Comparison of ENCODE assay signal across 16 cellular contexts in genomic region chr5:148839960-148840359, GRCh38. TPM values are rescaled to one million over a fixed set of nuclear protein-coding genes. Genes with fewer than 3 reads are reported as not detected.
DNase-seq lines count a peak whose midpoint lies in the region; ATAC-seq, FAIRE-seq and TF ChIP-seq lines count a peak whose summit lies in the region.
"Had no signal": no experiment of that assay in that cellular context is flagged by ENCODE, and none has a peak within 500 bp of the region (broad histone marks: within the 10 kb centered on the region; RNA-seq: fewer than 3 reads in every experiment).

No MANE protein-coding gene starts in this region.

- H3K79me2 ChIP-seq in GM12878 (ENCODE audit: control insufficient read depth, insufficient read depth, low read length): no peaks in the 10 kb centered on the region

- H3K27ac Mint-ChIP-seq in CD8-positive, alpha-beta memory T cell: peak overlapping the region; percentile 39 to 97 (median 85)
- H3K27ac Mint-ChIP-seq: nephron had no signal

- H2AFZ ChIP-seq in GM12878 (ENCODE audit: control insufficient read depth, low read depth, low read length): no peak overlapping the region

- no peak for FAIRE-seq in GM12878 (lab: Jason Lieb, UNC)
- FAIRE-seq: H1 had no signal

- POLR2A ChIA-PET in CD8-positive, alpha-beta memory T cell (lab: Charles Lee): no interaction called here
- POLR2A ChIA-PET in GM12878 (lab: Charles Lee): no interaction called here

- H3K4me3 Mint-ChIP-seq in CD8-positive, alpha-beta memory T cell: peak overlapping the region; percentile 3 to 84 (median 27)
- H3K4me3 Mint-ChIP-seq: nephron had no signal

- H3K4me1 ChIP-seq in CD8-positive, alpha-beta memory T cell (ENCODE audit: insufficient read depth, low read length): peaks cover 56% of the 10 kb centered on the region
- peaks cover under 1% of the 10 kb centered on the region; the same call in 1 of the 2 replicates for H3K4me1 ChIP-seq in GM12878 (ENCODE audit: control insufficient read depth, insufficient read depth, low read length)
- H3K4me1 ChIP-seq: SJCRH30, thyroid gland had no signal

- ATAC-seq in GM19468 (IDR thresholded peaks at IDR 0.05; ENCODE audit: extremely low read depth, unreplicated experiment): peak; percentile 48
- ATAC-seq in HG03108 (IDR thresholded peaks at IDR 0.05; ENCODE audit: unreplicated experiment): peak; percentile 74
- peak; percentile 61 for ATAC-seq in GM12878

- no peak for TF ChIP-seq EP300 in GM12878 (IDR thresholded peaks at IDR 0.05; ENCODE audit: borderline replicate concordance in 1 of 2, control insufficient read depth in 1 of 2, low read depth in 2 of 2, low read length in 2 of 2)

- no peak overlapping the region for H3K4me3 ChIP-seq in CD8-positive, alpha-beta memory T cell (ENCODE audit: low read length)
- H3K4me3 ChIP-seq in GM12878 (no peak overlapping the region), dorsolateral prefrontal cortex (no peak overlapping the region)
- H3K4me3 ChIP-seq: lower lobe of right lung, MG63, SJCRH30, thyroid gland had no signal

- no peak overlapping the region for H3K9ac ChIP-seq in GM12878 (ENCODE audit: control insufficient read depth, insufficient read depth, low read length)

- in situ Hi-C loops in GM12878 (cut with MboI): no loop called here

- no peak for TF ChIP-seq RAD21 in GM12878 (IDR thresholded peaks at IDR 0.05; ENCODE audit: insufficient read depth, low read depth, low read length)

- BruUV-seq in GM12878 (replicated peaks; lab: Mats Ljungman, UMichigan): no TSS peak

- RAD21 ChIA-PET in GM12878 (lab: Charles Lee; ENCODE audit: unreplicated experiment): no interaction called here

- 15% methylated on average over 4 of the region's 4 CpGs for WGBS in GM12878 (ENCODE audit: insufficient coverage, insufficient replicate concordance, low lambda C conversion rate, missing lambda C conversion rate)

- no peaks in the 10 kb centered on the region for H3K27me3 ChIP-seq in CD8-positive, alpha-beta memory T cell (ENCODE audit: insufficient read depth, low read length, poor library complexity, severe bottlenecking)
- H3K27me3 ChIP-seq in GM12878 (replicated peaks in 1 of 2; ENCODE audit: control insufficient read depth in 2 of 2, insufficient read depth in 2 of 2, low read length in 1 of 2) (no peaks in the 10 kb centered on the region; a peak in 2 of 4 replicates), dorsolateral prefrontal cortex (no peaks in the 10 kb centered on the region)
- H3K27me3 ChIP-seq: MG63, thyroid gland had no signal

- H3K27ac ChIP-seq in CD8-positive, alpha-beta memory T cell (ENCODE audit: low read depth, low read length): no peak overlapping the region
- H3K27ac ChIP-seq in GM12878 (ENCODE audit: control insufficient read depth, insufficient read depth) (no peak overlapping the region), dorsolateral prefrontal cortex (no peak overlapping the region)
- H3K27ac ChIP-seq: lower lobe of right lung, SJCRH30, thyroid gland had no signal

- intact Hi-C loops in GM12878 (cut with micrococcal nuclease; ENCODE audit: unreplicated experiment) (no loop called here), dorsolateral prefrontal cortex (cut with DNase I) (no loop called here)

- no peaks in the 10 kb centered on the region for H3K36me3 ChIP-seq in CD8-positive, alpha-beta memory T cell (ENCODE audit: insufficient read depth, low read length)
- no peaks in the 10 kb centered on the region for H3K36me3 ChIP-seq in GM12878 (ENCODE audit: control insufficient read depth in 2 of 2, insufficient read depth in 2 of 2, low read length in 1 of 2)
- H3K36me3 ChIP-seq: SJCRH30, thyroid gland had no signal

- no peaks in the 10 kb centered on the region for H3K9me3 Mint-ChIP-seq in CD8-positive, alpha-beta memory T cell
- H3K9me3 Mint-ChIP-seq: nephron had no signal

- TF ChIP-seq CTCF in GM12878 (IDR thresholded peaks at IDR 0.05 in 2 of 3, conservative IDR thresholded peaks at IDR 0.05 in 1 of 3; ENCODE audit: control insufficient read depth in 2 of 3, extremely low read depth in 1 of 3, insufficient read depth in 1 of 3, low read depth in 3 of 3, low read length in 3 of 3): no peak
- TF ChIP-seq CTCF in dorsolateral prefrontal cortex (IDR thresholded peaks at IDR 0.05 in 54 of 56, conservative IDR thresholded peaks at IDR 0.05 in 2 of 56; ENCODE audit: low read depth in 1 of 56, partially characterized antibody in 56 of 56): no peak

- H3K27me3 Mint-ChIP-seq in CD8-positive, alpha-beta memory T cell: no peaks in the 10 kb centered on the region

- H3K4me1 Mint-ChIP-seq in CD8-positive, alpha-beta memory T cell: peaks cover 85 to 93% (median 92%) of the 10 kb centered on the region in 3 donors
- H3K4me1 Mint-ChIP-seq: nephron had no signal

- H3K4me2 ChIP-seq in GM12878 (ENCODE audit: control insufficient read depth, insufficient read depth): no peak overlapping the region

- H3K36me3 Mint-ChIP-seq in CD8-positive, alpha-beta memory T cell: peaks cover 0 to 13% (median 7%) of the 10 kb centered on the region in 3 donors

- CTCF ChIA-PET in CD8-positive, alpha-beta memory T cell (lab: Charles Lee): interaction anchor here (0.8 to 1.7 kb wide), 4 partner anchors 8 to 118 kb away, joined by 3 to 5 read pairs (median 3); no protein-coding TSS in a partner anchor
- CTCF ChIA-PET in GM12878 (lab: Yijun Ruan, JAX): interaction anchor here (1.4 to 2.1 kb wide), 2 partner anchors 19 to 118 kb away, joined by 3 to 6 read pairs; no protein-coding TSS in a partner anchor

- TF ChIP-seq POLR2A in GM12878 (IDR thresholded peaks at IDR 0.05; ENCODE audit: low read depth, low read length): no peak

- no peaks in the 10 kb centered on the region for H4K20me1 ChIP-seq in GM12878 (ENCODE audit: control insufficient read depth, insufficient read depth)

- DNase-seq in CD8-positive, alpha-beta memory T cell: no peak
- DNase-seq in GM12878 (ENCODE audit: low read depth, low spot score): no peak
- DNase-seq in kidney glomerular epithelial cell (lab: John Stamatoyannopoulos, UW): no peak
- no peak for DNase-seq in NCI-H510A (lab: John Stamatoyannopoulos, UW)
- DNase-seq in dorsolateral prefrontal cortex: no peak
- no peak for DNase-seq in NCI-H226
- DNase-seq: activated CD8-positive, alpha-beta memory T cell treated with anti-CD3 and anti-CD28 coated beads for 24 hours; activated naive CD4-positive, alpha-beta T cell; lower lobe of right lung; MG63; SJCRH30; thyroid gland had no signal

- SMC1A ChIA-PET in GM12878 (lab: Charles Lee; ENCODE audit: uncharacterized antibody, unreplicated experiment): interaction anchor here (1.2 kb wide), 1 partner anchor 9 kb away, joined by 5 read pairs; no protein-coding TSS in a partner anchor

- no peaks in the 10 kb centered on the region for H3K9me3 ChIP-seq in CD8-positive, alpha-beta memory T cell (ENCODE audit: low read length)
- H3K9me3 ChIP-seq in GM12878 (replicated peaks; ENCODE audit: control insufficient read depth, insufficient read depth, low read length): no peaks in the 10 kb centered on the region
- H3K9me3 ChIP-seq: lower lobe of right lung, MG63, SJCRH30, thyroid gland had no signal

TF ChIP-seq in GM12878, 131 proteins besides CTCF, POLR2A, EP300 and RAD21 (continues in another document):
- TF ChIP-seq ZNF217 (IDR thresholded peaks at IDR 0.05) (no peak), SUZ12 (IDR thresholded peaks at IDR 0.05; ENCODE audit: unreplicated experiment) (no peak)
- TF ChIP-seq, protein P1, sequence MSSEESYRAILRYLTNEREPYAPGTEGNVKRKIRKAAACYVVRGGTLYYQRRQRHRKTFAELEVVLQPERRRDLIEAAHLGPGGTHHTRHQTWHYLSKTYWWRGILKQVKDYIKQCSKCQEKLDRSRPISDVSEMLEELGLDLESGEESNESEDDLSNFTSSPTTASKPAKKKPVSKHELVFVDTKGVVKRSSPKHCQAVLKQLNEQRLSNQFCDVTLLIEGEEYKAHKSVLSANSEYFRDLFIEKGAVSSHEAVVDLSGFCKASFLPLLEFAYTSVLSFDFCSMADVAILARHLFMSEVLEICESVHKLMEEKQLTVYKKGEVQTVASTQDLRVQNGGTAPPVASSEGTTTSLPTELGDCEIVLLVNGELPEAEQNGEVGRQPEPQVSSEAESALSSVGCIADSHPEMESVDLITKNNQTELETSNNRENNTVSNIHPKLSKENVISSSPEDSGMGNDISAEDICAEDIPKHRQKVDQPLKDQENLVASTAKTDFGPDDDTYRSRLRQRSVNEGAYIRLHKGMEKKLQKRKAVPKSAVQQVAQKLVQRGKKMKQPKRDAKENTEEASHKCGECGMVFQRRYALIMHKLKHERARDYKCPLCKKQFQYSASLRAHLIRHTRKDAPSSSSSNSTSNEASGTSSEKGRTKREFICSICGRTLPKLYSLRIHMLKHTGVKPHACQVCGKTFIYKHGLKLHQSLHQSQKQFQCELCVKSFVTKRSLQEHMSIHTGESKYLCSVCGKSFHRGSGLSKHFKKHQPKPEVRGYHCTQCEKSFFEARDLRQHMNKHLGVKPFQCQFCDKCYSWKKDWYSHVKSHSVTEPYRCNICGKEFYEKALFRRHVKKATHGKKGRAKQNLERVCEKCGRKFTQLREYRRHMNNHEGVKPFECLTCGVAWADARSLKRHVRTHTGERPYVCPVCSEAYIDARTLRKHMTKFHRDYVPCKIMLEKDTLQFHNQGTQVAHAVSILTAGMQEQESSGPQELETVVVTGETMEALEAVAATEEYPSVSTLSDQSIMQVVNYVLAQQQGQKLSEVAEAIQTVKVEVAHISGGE (CRISPR knock-in tag; IDR thresholded peaks at IDR 0.05): no peak

RNA-seq across cellular contexts. Expression of gene ADRB2, which starts 13.5 kb away (rescaled TPM):
- total RNA-seq in CD8-positive, alpha-beta memory T cell: 1 to 10 TPM; 1.6 to 2.1 TPM
- polyA plus RNA-seq in CD8-positive, alpha-beta memory T cell: 25.7 TPM
- total RNA-seq in GM12878 (2013; cell fraction: nucleolus; rRNA removed): 0.42 and 0.73 TPM in 2 replicates
- total RNA-seq in GM12878 (2014; rRNA removed): 0.16 and 0.34 TPM in 2 replicates
- total RNA-seq in GM12878 (2014; rRNA removed; fragmentation: Illumina TruSeq; extraction: Trizol): 0.09 and 0.18 TPM in 2 replicates
- total RNA-seq in GM12878 (2021): 0.11 and 0.18 TPM in 2 replicates
- polyA plus RNA-seq in GM12878 (2011; ENCODE audit: low read depth): not detected
- 0.06 TPM in 1 of 2 replicates, not detected in the other for polyA plus RNA-seq in GM12878 (2011; rRNA removed)
- polyA plus RNA-seq in GM12878 (2011; cell fraction: cytosol; rRNA removed): 0.06 and 0.08 TPM in 2 replicates
- 0.09 and 0.15 TPM in 2 replicates for polyA plus RNA-seq in GM12878 (2011; cell fraction: nucleus; rRNA removed)
- polyA plus RNA-seq in GM12878 (2012): 0.07 TPM in 1 of 2 replicates, not detected in the other
- polyA plus RNA-seq in GM12878 (2014; fragmentation: Illumina TruSeq; extraction: Trizol): 0.08 and 0.18 TPM in 2 replicates
- under 1 TPM; 0.03 to 0.04 TPM for polyA plus RNA-seq in GM12878 (2014; fragmentation: Nextera tagmentation; extraction: Ambion mirVana)
- polyA plus RNA-seq in GM12878 (2014; rRNA removed): 0.15 and 0.24 TPM in 2 replicates
- under 1 TPM; 0.21 to 0.28 TPM for polyA plus RNA-seq in GM12878 (2016; fragmentation: Nextera tagmentation; extraction: Ambion mirVana)
- 0.29 and 0.46 TPM in 2 replicates for polyA minus RNA-seq in GM12878 (2011; rRNA and poly(A)+ RNA removed)
- polyA minus RNA-seq in GM12878 (2011; cell fraction: cytosol; rRNA and poly(A)+ RNA removed): not detected in 2 replicates
- 0.60 and 0.77 TPM in 2 replicates for polyA minus RNA-seq in GM12878 (2011; cell fraction: nucleus; rRNA and poly(A)+ RNA removed)
- 1 to 10 TPM; 1.1 to 6.1 (median 2.8) TPM for total RNA-seq in dorsolateral prefrontal cortex
